14 cellular contexts compared by ENCODE assay signal in genomic region chr7:10646249-10646648, GRCh38.
"Had no signal": no experiment of that assay in that cellular context is flagged by ENCODE, and none has a peak within 500 bp of the region (broad histone marks: within the 10 kb centered on the region; RNA-seq: fewer than 3 reads in every experiment).

No MANE protein-coding gene starts in this region.

- H3K36me3 Mint-ChIP-seq: activated naive CD4-positive, alpha-beta T cell treated with anti-CD3 and anti-CD28 coated beads, Interleukin-2, amount 50 U/mL, for 72 hours; brain had no signal

- ATAC-seq: activated naive CD4-positive, alpha-beta T cell treated with anti-CD3 and anti-CD28 coated beads, Interleukin-2, amount 50 U/mL, for 72 hours; gastroesophageal sphincter; left lung had no signal

- H3K4me3 Mint-ChIP-seq: activated T-cell treated with anti-CD3 and anti-CD28 coated beads, Interleukin-2, amount 50 U/mL, for 24 hours; brain; nephron progenitor cell had no signal

- H3K4me3 ChIP-seq: gastroesophageal sphincter, left lung had no signal

- H3K27me3 Mint-ChIP-seq: brain had no signal

- H3K36me3 ChIP-seq: gastroesophageal sphincter, left lung had no signal

- H3K9me3 Mint-ChIP-seq: activated naive CD4-positive, alpha-beta T cell treated with anti-CD3 and anti-CD28 coated beads, Interleukin-2, amount 50 U/mL, for 72 hours; activated T-cell treated with anti-CD3 and anti-CD28 coated beads, Interleukin-2, amount 50 U/mL, for 24 hours; nephron progenitor cell had no signal

- H3K9me3 ChIP-seq: gastroesophageal sphincter, left lung had no signal

- H3K27ac ChIP-seq: gastroesophageal sphincter, left lung had no signal

- H3K27ac Mint-ChIP-seq: activated naive CD4-positive, alpha-beta T cell treated with anti-CD3 and anti-CD28 coated beads, Interleukin-2, amount 50 U/mL, for 72 hours; activated T-cell treated with anti-CD3 and anti-CD28 coated beads, Interleukin-2, amount 50 U/mL, for 24 hours; nephron progenitor cell had no signal

- DNase-seq: activated CD4-positive, alpha-beta T cell treated with anti-CD3 and anti-CD28 coated beads, Interleukin-2, amount 50 U/mL, for 1 hour; activated CD4-positive, CD25-positive, alpha-beta regulatory T cell; activated effector memory CD4-positive, alpha-beta T cell treated with anti-CD3 and anti-CD28 coated beads, Interleukin-2, amount 50 U/mL, for 16 hours; activated T-cell treated with anti-CD3 and anti-CD28 coated beads, Interleukin-2, amount 50 U/mL, for 24 hours; amygdala; effector memory CD4-positive, alpha-beta T cell; left lung; nephron progenitor cell; stimulated activated CD4-positive, alpha-beta T cell treated with anti-CD3 and anti-CD28 coated beads, Interleukin-12 subunit alpha, Interleukin-12 subunit beta, amount 100 ng/mL, for 4 hours; stimulated activated naive CD4-positive, alpha-beta T cell; trophoblast cell had no signal
